Comparison of ENCODE assay signal across 18 cellular contexts in the genomic region with DNA sequence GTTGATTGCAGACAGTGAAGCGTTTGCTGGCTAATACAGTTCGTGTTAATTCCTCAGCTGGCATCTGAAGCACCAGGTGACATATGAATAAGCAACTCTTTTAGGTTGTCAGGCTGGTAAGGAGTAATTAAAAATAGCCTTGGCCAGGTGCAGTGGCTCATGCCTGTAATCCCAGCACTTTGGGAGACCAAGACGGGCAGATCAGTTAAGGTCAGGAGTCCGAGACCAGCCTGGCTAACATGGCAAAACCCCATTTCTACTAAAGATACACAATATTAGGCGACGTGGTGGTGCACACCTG.
"Had no signal": no experiment of that assay in that cellular context is flagged by ENCODE, and none has a peak within 500 bp of the region (broad histone marks: within the 10 kb centered on the region; RNA-seq: fewer than 3 reads in every experiment).

No MANE protein-coding gene starts in this region.

- H3K4me1 Mint-ChIP-seq: natural killer cell, T-cell had no signal

- H3K27me3 ChIP-seq: colonic mucosa, heart right ventricle, transverse colon had no signal

- ATAC-seq: activated CD4-positive, CD25-positive, alpha-beta regulatory T cell treated with anti-CD3 and anti-CD28 coated beads, Interleukin-2, amount 50 U/mL, for 24 hours; mucosa of descending colon; natural killer cell; stimulated activated naive CD8-positive, alpha-beta T cell treated with anti-CD3 and anti-CD28 coated beads, Interleukin-15, Interleukin-2, amounts not matched to agents 100 U/mL and 50 U/mL, for 24 hours; T-cell had no signal

- H3K36me3 ChIP-seq: colonic mucosa, heart right ventricle, transverse colon had no signal

- H3K27ac Mint-ChIP-seq: natural killer cell, T-cell had no signal

- H3K36me3 Mint-ChIP-seq: natural killer cell, T-cell had no signal

- H3K9me3 ChIP-seq: colonic mucosa, heart right ventricle, mucosa of descending colon, transverse colon had no signal

- H3K4me1 ChIP-seq: colonic mucosa, transverse colon had no signal

- H3K4me3 ChIP-seq: colonic mucosa, heart right ventricle, mucosa of descending colon, transverse colon had no signal

- DNase-seq: activated CD4-positive, alpha-beta T cell treated with anti-CD3 and anti-CD28 coated beads, Interleukin-2, amount 50 U/mL, for 1 hour; activated CD8-positive, alpha-beta memory T cell treated with anti-CD3 and anti-CD28 coated beads for 24 hours; activated naive CD4-positive, alpha-beta T cell; anterior cingulate cortex; colonic mucosa; heart right ventricle; mucosa of descending colon; natural killer cell; nucleus accumbens; right cardiac atrium; small intestine; stimulated activated CD4-positive, alpha-beta T cell treated with anti-CD3 and anti-CD28 coated beads, Interleukin-4, amount 100 ng/mL, for 4 hours; stimulated activated CD8-positive, alpha-beta memory T cell treated with anti-CD3 and anti-CD28 coated beads, Interleukin-4, amount 100 ng/mL, for 48 hours; stimulated activated naive CD8-positive, alpha-beta T cell treated with anti-CD3 and anti-CD28 coated beads, Interleukin-15, Interleukin-2, amounts not matched to agents 100 U/mL and 50 U/mL, for 24 hours; T-cell; T-helper 9 cell; transverse colon had no signal

- H3K27ac ChIP-seq: colonic mucosa, heart right ventricle, transverse colon had no signal

- H3K9me3 Mint-ChIP-seq: natural killer cell, T-cell had no signal

- H3K4me3 Mint-ChIP-seq: natural killer cell, T-cell had no signal
